ENCODE assay signal across 1 cellular context in the genomic region with DNA sequence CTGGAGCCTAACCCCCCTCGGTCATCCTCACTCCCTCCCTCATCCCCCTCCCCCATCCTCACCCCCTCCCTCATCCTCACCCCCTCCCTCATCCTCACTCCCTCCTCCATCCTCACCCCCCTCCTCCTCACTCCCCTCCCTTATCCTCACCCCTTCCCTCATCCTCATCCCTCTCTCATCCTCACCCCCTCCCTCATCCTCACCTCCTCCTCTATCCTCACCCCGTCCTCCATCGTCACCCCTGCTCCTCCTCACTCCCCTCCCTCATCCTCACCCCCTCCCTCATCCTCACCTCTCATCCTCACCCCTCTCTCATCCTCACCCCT.
A peak's percentile ranks its signal among the peaks of the same experiment; 100 is the strongest.
TF ChIP-seq lines count a peak whose summit lies in the region.

No MANE protein-coding gene starts in this region.

TF ChIP-seq in HepG2, 621 proteins besides CTCF, POLR2A, EP300 and RAD21:
- TF ChIP-seq CHCHD3 (CRISPR knock-in tag; IDR thresholded peaks at IDR 0.05) (no peak), ARNT (IDR thresholded peaks at IDR 0.05) (no peak), PCBP1 (IDR thresholded peaks at IDR 0.05; ENCODE audit: borderline replicate concordance, low read depth, low read length) (0 out of 2 replicates have a peak, but pooled peaks have one; percentile 4), YEATS4 (CRISPR knock-in tag; IDR thresholded peaks at IDR 0.05; ENCODE audit: borderline replicate concordance) (no peak), SOX6 (IDR thresholded peaks at IDR 0.05) (no peak), SOX6 (CRISPR knock-in tag; IDR thresholded peaks at IDR 0.05) (no peak), PCBP2 (optimal IDR thresholded peaks at IDR 0.05; ENCODE audit: low read depth, low read length, poor library complexity, severe bottlenecking) (peak; percentile 52), ZNF431 (CRISPR knock-in tag; IDR thresholded peaks at IDR 0.05; ENCODE audit: borderline replicate concordance, low read depth) (no peak)
- TF ChIP-seq, protein P1, sequence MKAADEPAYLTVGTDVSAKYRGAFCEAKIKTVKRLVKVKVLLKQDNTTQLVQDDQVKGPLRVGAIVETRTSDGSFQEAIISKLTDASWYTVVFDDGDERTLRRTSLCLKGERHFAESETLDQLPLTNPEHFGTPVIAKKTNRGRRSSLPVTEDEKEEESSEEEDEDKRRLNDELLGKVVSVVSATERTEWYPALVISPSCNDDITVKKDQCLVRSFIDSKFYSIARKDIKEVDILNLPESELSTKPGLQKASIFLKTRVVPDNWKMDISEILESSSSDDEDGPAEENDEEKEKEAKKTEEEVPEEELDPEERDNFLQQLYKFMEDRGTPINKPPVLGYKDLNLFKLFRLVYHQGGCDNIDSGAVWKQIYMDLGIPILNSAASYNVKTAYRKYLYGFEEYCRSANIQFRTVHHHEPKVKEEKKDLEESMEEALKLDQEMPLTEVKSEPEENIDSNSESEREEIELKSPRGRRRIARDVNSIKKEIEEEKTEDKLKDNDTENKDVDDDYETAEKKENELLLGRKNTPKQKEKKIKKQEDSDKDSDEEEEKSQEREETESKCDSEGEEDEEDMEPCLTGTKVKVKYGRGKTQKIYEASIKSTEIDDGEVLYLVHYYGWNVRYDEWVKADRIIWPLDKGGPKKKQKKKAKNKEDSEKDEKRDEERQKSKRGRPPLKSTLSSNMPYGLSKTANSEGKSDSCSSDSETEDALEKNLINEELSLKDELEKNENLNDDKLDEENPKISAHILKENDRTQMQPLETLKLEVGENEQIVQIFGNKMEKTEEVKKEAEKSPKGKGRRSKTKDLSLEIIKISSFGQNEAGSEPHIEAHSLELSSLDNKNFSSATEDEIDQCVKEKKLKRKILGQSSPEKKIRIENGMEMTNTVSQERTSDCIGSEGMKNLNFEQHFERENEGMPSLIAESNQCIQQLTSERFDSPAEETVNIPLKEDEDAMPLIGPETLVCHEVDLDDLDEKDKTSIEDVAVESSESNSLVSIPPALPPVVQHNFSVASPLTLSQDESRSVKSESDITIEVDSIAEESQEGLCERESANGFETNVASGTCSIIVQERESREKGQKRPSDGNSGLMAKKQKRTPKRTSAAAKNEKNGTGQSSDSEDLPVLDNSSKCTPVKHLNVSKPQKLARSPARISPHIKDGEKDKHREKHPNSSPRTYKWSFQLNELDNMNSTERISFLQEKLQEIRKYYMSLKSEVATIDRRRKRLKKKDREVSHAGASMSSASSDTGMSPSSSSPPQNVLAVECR (CRISPR knock-in tag; IDR thresholded peaks at IDR 0.05; ENCODE audit: borderline replicate concordance) = no peak
- TF ChIP-seq, protein P2, sequence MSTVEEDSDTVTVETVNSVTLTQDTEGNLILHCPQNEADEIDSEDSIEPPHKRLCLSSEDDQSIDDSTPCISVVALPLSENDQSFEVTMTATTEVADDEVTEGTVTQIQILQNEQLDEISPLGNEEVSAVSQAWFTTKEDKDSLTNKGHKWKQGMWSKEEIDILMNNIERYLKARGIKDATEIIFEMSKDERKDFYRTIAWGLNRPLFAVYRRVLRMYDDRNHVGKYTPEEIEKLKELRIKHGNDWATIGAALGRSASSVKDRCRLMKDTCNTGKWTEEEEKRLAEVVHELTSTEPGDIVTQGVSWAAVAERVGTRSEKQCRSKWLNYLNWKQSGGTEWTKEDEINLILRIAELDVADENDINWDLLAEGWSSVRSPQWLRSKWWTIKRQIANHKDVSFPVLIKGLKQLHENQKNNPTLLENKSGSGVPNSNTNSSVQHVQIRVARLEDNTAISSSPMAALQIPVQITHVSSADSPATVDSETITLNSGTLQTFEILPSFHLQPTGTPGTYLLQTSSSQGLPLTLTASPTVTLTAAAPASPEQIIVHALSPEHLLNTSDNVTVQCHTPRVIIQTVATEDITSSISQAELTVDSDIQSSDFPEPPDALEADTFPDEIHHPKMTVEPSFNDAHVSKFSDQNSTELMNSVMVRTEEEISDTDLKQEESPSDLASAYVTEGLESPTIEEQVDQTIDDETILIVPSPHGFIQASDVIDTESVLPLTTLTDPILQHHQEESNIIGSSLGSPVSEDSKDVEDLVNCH (CRISPR knock-in tag; IDR thresholded peaks at IDR 0.05) = no peak
